36 cellular contexts compared by ENCODE assay signal in genomic region chr3:84621823-84622222, GRCh38.
"Had no signal": no experiment of that assay in that cellular context is flagged by ENCODE, and none has a peak within 500 bp of the region (broad histone marks: within the 10 kb centered on the region; RNA-seq: fewer than 3 reads in every experiment).

No MANE protein-coding gene starts in this region.

- H3K4me1 Mint-ChIP-seq: activated naive CD4-positive, alpha-beta T cell treated with anti-CD3 and anti-CD28 coated beads, Interleukin-2, amount 10 ng/mL, durations not matched to agents 7 days and 5 days; activated naive CD4-positive, alpha-beta T cell treated with anti-CD3 and anti-CD28 coated beads, Interleukin-2, amount 50 U/mL, for 24 hours; activated naive CD8-positive, alpha-beta T cell treated with anti-CD3 and anti-CD28 coated beads for 36 hours; activated naive CD8-positive, alpha-beta T cell treated with anti-CD3 and anti-CD28 coated beads, Interleukin-2, amount 10 ng/mL, durations not matched to agents 7 days and 5 days; activated naive CD8-positive, alpha-beta T cell treated with anti-CD3 and anti-CD28 coated beads, Interleukin-2, amount 50 U/mL, for 24 hours; activated T-helper 17 cell treated with anti-CD3 and anti-CD28 coated beads, Interleukin-2, amount 50 U/mL, for 72 hours; brain; central memory CD8-positive, alpha-beta T cell had no signal

- H3K27me3 Mint-ChIP-seq: activated naive CD4-positive, alpha-beta T cell treated with anti-CD3 and anti-CD28 coated beads, Interleukin-2, amount 10 ng/mL, durations not matched to agents 7 days and 5 days; activated naive CD4-positive, alpha-beta T cell treated with anti-CD3 and anti-CD28 coated beads, Interleukin-2, amount 50 U/mL, for 24 hours; activated naive CD8-positive, alpha-beta T cell; activated naive CD8-positive, alpha-beta T cell treated with anti-CD3 and anti-CD28 coated beads for 36 hours; activated naive CD8-positive, alpha-beta T cell treated with anti-CD3 and anti-CD28 coated beads, Interleukin-2, amount 10 ng/mL, durations not matched to agents 7 days and 5 days; activated naive CD8-positive, alpha-beta T cell treated with anti-CD3 and anti-CD28 coated beads, Interleukin-2, amount 50 U/mL, for 24 hours; activated T-cell treated with anti-CD3 and anti-CD28 coated beads, Interleukin-2, amount 50 U/mL, for 24 hours; activated T-helper 17 cell treated with anti-CD3 and anti-CD28 coated beads, Interleukin-2, amount 50 U/mL, for 72 hours; central memory CD8-positive, alpha-beta T cell had no signal

- H3K36me3 ChIP-seq: adrenal gland, ascending aorta, brain microvascular endothelial cell, breast epithelium, cardiac muscle cell had no signal

- H3K4me3 Mint-ChIP-seq: activated naive CD4-positive, alpha-beta T cell treated with anti-CD3 and anti-CD28 coated beads for 36 hours; activated naive CD4-positive, alpha-beta T cell treated with anti-CD3 and anti-CD28 coated beads, Interleukin-2, amount 10 ng/mL, durations not matched to agents 7 days and 5 days; activated naive CD4-positive, alpha-beta T cell treated with anti-CD3 and anti-CD28 coated beads, Interleukin-2, amount 50 U/mL, for 24 hours; activated naive CD8-positive, alpha-beta T cell; activated naive CD8-positive, alpha-beta T cell treated with anti-CD3 and anti-CD28 coated beads for 36 hours; activated naive CD8-positive, alpha-beta T cell treated with anti-CD3 and anti-CD28 coated beads, Interleukin-2, amount 10 ng/mL, durations not matched to agents 7 days and 5 days; activated naive CD8-positive, alpha-beta T cell treated with anti-CD3 and anti-CD28 coated beads, Interleukin-2, amount 50 U/mL, for 24 hours; activated T-cell treated with anti-CD3 and anti-CD28 coated beads, Interleukin-2, amount 50 U/mL, for 24 hours; activated T-cell treated with anti-CD3 and anti-CD28 coated beads, Interleukin-2, amount 50 U/mL, for 4 hours; activated T-cell treated with anti-CD3 and anti-CD28 coated beads, Interleukin-2, amount 50 U/mL, for 72 hours; activated T-helper 1 cell treated with anti-CD3 and anti-CD28 coated beads, Interleukin-12 subunit alpha, Interleukin-12 subunit beta, Interleukin-2, Interleukin-4 antibody, amounts not matched to agents 30 ng/mL and 10 ng/mL and 1 ng/mL, durations not matched to agents 14 hours and 24 hours and 36 hours; activated T-helper 17 cell treated with anti-CD3 and anti-CD28 coated beads, Interleukin-2, amount 50 U/mL, for 72 hours; brain; central memory CD8-positive, alpha-beta T cell had no signal

- DNase-seq: activated effector memory CD4-positive, alpha-beta T cell treated with anti-CD3 and anti-CD28 coated beads, Interleukin-2, amount 50 U/mL, for 16 hours; activated gamma-delta T cell; activated gamma-delta T cell treated with Interleukin-2 at 50 U/mL for 16 hours; activated naive CD4-positive, alpha-beta T cell; activated naive CD4-positive, alpha-beta T cell treated with anti-CD3 and anti-CD28 coated beads for 36 hours; activated naive CD4-positive, alpha-beta T cell treated with anti-CD3 and anti-CD28 coated beads, Interleukin-2, amount 10 ng/mL, durations not matched to agents 7 days and 5 days; activated naive CD4-positive, alpha-beta T cell treated with anti-CD3 and anti-CD28 coated beads, Interleukin-2, amount 50 U/mL, for 16 hours; activated naive CD4-positive, alpha-beta T cell treated with Interleukin-2 at 50 U/mL for 16 hours; activated naive CD8-positive, alpha-beta T cell treated with anti-CD3 and anti-CD28 coated beads for 36 hours; activated naive CD8-positive, alpha-beta T cell treated with anti-CD3 and anti-CD28 coated beads, Interleukin-2, amount 10 ng/mL, durations not matched to agents 7 days and 5 days; activated naive CD8-positive, alpha-beta T cell treated with anti-CD3 and anti-CD28 coated beads, Interleukin-2, amount 50 U/mL, for 24 hours; activated T-cell treated with anti-CD3 and anti-CD28 coated beads, Interleukin-2, amount 50 U/mL, for 24 hours; activated T-cell treated with anti-CD3 and anti-CD28 coated beads, Interleukin-2, amount 50 U/mL, for 4 hours; activated T-cell treated with anti-CD3 and anti-CD28 coated beads, Interleukin-2, amount 50 U/mL, for 48 hours; activated T-cell treated with anti-CD3 and anti-CD28 coated beads, Interleukin-2, amount 50 U/mL, for 72 hours; adrenal gland; amniotic stem cell; amygdala; anterior cingulate cortex; aorta; body of pancreas; brain microvascular endothelial cell; caudate nucleus; central memory CD4-positive, alpha-beta T cell; cerebellar nuclear complex had no signal

- H3K27ac ChIP-seq: adrenal gland, ascending aorta, body of pancreas, brain microvascular endothelial cell, breast epithelium, cardiac muscle cell had no signal

- H3K36me3 Mint-ChIP-seq: activated naive CD4-positive, alpha-beta T cell treated with anti-CD3 and anti-CD28 coated beads, Interleukin-2, amount 10 ng/mL, durations not matched to agents 7 days and 5 days; activated naive CD4-positive, alpha-beta T cell treated with anti-CD3 and anti-CD28 coated beads, Interleukin-2, amount 50 U/mL, for 24 hours; activated naive CD8-positive, alpha-beta T cell; activated naive CD8-positive, alpha-beta T cell treated with anti-CD3 and anti-CD28 coated beads for 36 hours; activated naive CD8-positive, alpha-beta T cell treated with anti-CD3 and anti-CD28 coated beads, Interleukin-2, amount 10 ng/mL, durations not matched to agents 7 days and 5 days; brain had no signal

- H3K4me3 ChIP-seq: adrenal gland, ascending aorta, body of pancreas, breast epithelium, cardiac muscle cell had no signal

- H3K4me1 ChIP-seq: adrenal gland, ascending aorta, body of pancreas, breast epithelium had no signal

- ATAC-seq: activated naive CD4-positive, alpha-beta T cell treated with anti-CD3 and anti-CD28 coated beads, Interleukin-2, amount 50 U/mL, for 72 hours; activated naive CD8-positive, alpha-beta T cell treated with anti-CD3 and anti-CD28 coated beads, Interleukin-2, amount 50 U/mL, for 24 hours; activated T-cell treated with anti-CD3 and anti-CD28 coated beads, Interleukin-2, amount 50 U/mL, for 4 hours; activated T-cell treated with anti-CD3 and anti-CD28 coated beads, Interleukin-2, amount 50 U/mL, for 72 hours; activated T-helper 17 cell treated with anti-CD3 and anti-CD28 coated beads, Interleukin-2, amount 50 U/mL, for 72 hours; body of pancreas had no signal

- H3K27ac Mint-ChIP-seq: activated naive CD4-positive, alpha-beta T cell treated with anti-CD3 and anti-CD28 coated beads for 36 hours; activated naive CD4-positive, alpha-beta T cell treated with anti-CD3 and anti-CD28 coated beads, Interleukin-2, amount 10 ng/mL, durations not matched to agents 7 days and 5 days; activated naive CD4-positive, alpha-beta T cell treated with anti-CD3 and anti-CD28 coated beads, Interleukin-2, amount 50 U/mL, for 24 hours; activated naive CD4-positive, alpha-beta T cell treated with anti-CD3 and anti-CD28 coated beads, Interleukin-2, amount 50 U/mL, for 72 hours; activated naive CD8-positive, alpha-beta T cell; activated naive CD8-positive, alpha-beta T cell treated with anti-CD3 and anti-CD28 coated beads for 36 hours; activated naive CD8-positive, alpha-beta T cell treated with anti-CD3 and anti-CD28 coated beads, Interleukin-2, amount 10 ng/mL, durations not matched to agents 7 days and 5 days; activated naive CD8-positive, alpha-beta T cell treated with anti-CD3 and anti-CD28 coated beads, Interleukin-2, amount 50 U/mL, for 24 hours; activated T-cell treated with anti-CD3 and anti-CD28 coated beads, Interleukin-2, amount 50 U/mL, for 24 hours; activated T-cell treated with anti-CD3 and anti-CD28 coated beads, Interleukin-2, amount 50 U/mL, for 72 hours; activated T-helper 1 cell treated with anti-CD3 and anti-CD28 coated beads, Interleukin-12 subunit alpha, Interleukin-12 subunit beta, Interleukin-2, Interleukin-4 antibody, amounts not matched to agents 30 ng/mL and 10 ng/mL and 1 ng/mL, durations not matched to agents 14 hours and 24 hours and 36 hours; activated T-helper 17 cell treated with anti-CD3 and anti-CD28 coated beads, Interleukin-2, amount 50 U/mL, for 72 hours; activated T-helper 2 cell treated with anti-CD3 and anti-CD28 coated beads, Interferon-gamma antibody, Interleukin-2, Interleukin-4, amounts not matched to agents 10 μg/mL and 5 μg/mL and 100 μg/mL, durations not matched to agents 14 hours and 24 hours and 36 hours; brain had no signal

- H3K9me3 ChIP-seq: adrenal gland, ascending aorta, body of pancreas had no signal
